ENCODE assay signal across 3 cellular contexts in the genomic region with DNA sequence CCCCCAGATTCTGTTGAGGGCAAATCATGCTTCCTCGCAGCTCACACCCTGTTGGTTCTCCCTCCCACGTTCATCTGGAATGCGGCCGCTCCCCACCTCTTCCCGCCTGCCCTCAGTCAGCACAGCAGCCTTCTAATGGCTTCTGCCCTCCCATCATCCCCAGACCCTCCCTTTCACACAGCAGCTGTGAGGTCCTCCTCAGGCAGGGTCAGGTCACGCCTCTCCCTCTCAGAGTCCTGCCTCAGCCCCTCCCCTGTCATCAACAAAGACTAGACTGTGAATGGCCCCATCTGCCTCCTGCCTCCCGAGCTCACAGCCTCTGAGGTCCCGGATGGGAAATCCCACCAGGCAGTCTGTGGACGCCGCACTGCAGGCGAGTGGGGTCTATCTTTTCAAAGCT.
A peak's percentile ranks its signal among the peaks of the same experiment; 100 is the strongest.
TF ChIP-seq lines count a peak whose summit lies in the region.

No MANE protein-coding gene starts in this region.

TF ChIP-seq in IMR-90, 13 proteins besides CTCF, POLR2A, EP300 and RAD21:
- TF ChIP-seq CHD1 (IDR thresholded peaks at IDR 0.05; ENCODE audit: low read depth, low read length) (no peak), MXI1 (IDR thresholded peaks at IDR 0.05; ENCODE audit: borderline replicate concordance, low read depth, low read length) (no peak), RFX5 (IDR thresholded peaks at IDR 0.05; ENCODE audit: low read depth, low read length) (no peak), NFE2L2 (IDR thresholded peaks at IDR 0.05; ENCODE audit: low read depth, low read length) (no peak), SMC3 (IDR thresholded peaks at IDR 0.05; ENCODE audit: low read depth, low read length) (no peak), CEBPB (IDR thresholded peaks at IDR 0.05; ENCODE audit: low read depth, low read length) (no peak), RCOR1 (IDR thresholded peaks at IDR 0.05; ENCODE audit: insufficient replicate concordance, low read length) (no peak), MAZ (IDR thresholded peaks at IDR 0.05; ENCODE audit: borderline replicate concordance, low read depth, low read length) (no peak), MAFK (IDR thresholded peaks at IDR 0.05; ENCODE audit: low read depth, low read length) (no peak), FOS (IDR thresholded peaks at IDR 0.05; ENCODE audit: low read depth, low read length) (no peak), BHLHE40 (IDR thresholded peaks at IDR 0.05; ENCODE audit: low read depth, low read length) (no peak)
- TF ChIP-seq, protein P1, sequence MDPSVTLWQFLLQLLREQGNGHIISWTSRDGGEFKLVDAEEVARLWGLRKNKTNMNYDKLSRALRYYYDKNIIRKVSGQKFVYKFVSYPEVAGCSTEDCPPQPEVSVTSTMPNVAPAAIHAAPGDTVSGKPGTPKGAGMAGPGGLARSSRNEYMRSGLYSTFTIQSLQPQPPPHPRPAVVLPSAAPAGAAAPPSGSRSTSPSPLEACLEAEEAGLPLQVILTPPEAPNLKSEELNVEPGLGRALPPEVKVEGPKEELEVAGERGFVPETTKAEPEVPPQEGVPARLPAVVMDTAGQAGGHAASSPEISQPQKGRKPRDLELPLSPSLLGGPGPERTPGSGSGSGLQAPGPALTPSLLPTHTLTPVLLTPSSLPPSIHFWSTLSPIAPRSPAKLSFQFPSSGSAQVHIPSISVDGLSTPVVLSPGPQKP (IDR thresholded peaks at IDR 0.05; ENCODE audit: borderline replicate concordance, low read depth, low read length) = no peak
- TF ChIP-seq, protein P2, sequence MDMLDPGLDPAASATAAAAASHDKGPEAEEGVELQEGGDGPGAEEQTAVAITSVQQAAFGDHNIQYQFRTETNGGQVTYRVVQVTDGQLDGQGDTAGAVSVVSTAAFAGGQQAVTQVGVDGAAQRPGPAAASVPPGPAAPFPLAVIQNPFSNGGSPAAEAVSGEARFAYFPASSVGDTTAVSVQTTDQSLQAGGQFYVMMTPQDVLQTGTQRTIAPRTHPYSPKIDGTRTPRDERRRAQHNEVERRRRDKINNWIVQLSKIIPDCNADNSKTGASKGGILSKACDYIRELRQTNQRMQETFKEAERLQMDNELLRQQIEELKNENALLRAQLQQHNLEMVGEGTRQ (IDR thresholded peaks at IDR 0.05; ENCODE audit: low read depth, low read length) = no peak
TF ChIP-seq in IMR-90: peak in this region for 0.

TF ChIP-seq in H1, 55 proteins besides CTCF, POLR2A, EP300 and RAD21 (continues in another document):
- peak; percentile 57 for TF ChIP-seq TEAD4 (IDR thresholded peaks at IDR 0.05; ENCODE audit: low read depth, low read length)
- no peak for TF ChIP-seq SP2 (IDR thresholded peaks at IDR 0.05; ENCODE audit: low read length)
- TF ChIP-seq, protein P3, sequence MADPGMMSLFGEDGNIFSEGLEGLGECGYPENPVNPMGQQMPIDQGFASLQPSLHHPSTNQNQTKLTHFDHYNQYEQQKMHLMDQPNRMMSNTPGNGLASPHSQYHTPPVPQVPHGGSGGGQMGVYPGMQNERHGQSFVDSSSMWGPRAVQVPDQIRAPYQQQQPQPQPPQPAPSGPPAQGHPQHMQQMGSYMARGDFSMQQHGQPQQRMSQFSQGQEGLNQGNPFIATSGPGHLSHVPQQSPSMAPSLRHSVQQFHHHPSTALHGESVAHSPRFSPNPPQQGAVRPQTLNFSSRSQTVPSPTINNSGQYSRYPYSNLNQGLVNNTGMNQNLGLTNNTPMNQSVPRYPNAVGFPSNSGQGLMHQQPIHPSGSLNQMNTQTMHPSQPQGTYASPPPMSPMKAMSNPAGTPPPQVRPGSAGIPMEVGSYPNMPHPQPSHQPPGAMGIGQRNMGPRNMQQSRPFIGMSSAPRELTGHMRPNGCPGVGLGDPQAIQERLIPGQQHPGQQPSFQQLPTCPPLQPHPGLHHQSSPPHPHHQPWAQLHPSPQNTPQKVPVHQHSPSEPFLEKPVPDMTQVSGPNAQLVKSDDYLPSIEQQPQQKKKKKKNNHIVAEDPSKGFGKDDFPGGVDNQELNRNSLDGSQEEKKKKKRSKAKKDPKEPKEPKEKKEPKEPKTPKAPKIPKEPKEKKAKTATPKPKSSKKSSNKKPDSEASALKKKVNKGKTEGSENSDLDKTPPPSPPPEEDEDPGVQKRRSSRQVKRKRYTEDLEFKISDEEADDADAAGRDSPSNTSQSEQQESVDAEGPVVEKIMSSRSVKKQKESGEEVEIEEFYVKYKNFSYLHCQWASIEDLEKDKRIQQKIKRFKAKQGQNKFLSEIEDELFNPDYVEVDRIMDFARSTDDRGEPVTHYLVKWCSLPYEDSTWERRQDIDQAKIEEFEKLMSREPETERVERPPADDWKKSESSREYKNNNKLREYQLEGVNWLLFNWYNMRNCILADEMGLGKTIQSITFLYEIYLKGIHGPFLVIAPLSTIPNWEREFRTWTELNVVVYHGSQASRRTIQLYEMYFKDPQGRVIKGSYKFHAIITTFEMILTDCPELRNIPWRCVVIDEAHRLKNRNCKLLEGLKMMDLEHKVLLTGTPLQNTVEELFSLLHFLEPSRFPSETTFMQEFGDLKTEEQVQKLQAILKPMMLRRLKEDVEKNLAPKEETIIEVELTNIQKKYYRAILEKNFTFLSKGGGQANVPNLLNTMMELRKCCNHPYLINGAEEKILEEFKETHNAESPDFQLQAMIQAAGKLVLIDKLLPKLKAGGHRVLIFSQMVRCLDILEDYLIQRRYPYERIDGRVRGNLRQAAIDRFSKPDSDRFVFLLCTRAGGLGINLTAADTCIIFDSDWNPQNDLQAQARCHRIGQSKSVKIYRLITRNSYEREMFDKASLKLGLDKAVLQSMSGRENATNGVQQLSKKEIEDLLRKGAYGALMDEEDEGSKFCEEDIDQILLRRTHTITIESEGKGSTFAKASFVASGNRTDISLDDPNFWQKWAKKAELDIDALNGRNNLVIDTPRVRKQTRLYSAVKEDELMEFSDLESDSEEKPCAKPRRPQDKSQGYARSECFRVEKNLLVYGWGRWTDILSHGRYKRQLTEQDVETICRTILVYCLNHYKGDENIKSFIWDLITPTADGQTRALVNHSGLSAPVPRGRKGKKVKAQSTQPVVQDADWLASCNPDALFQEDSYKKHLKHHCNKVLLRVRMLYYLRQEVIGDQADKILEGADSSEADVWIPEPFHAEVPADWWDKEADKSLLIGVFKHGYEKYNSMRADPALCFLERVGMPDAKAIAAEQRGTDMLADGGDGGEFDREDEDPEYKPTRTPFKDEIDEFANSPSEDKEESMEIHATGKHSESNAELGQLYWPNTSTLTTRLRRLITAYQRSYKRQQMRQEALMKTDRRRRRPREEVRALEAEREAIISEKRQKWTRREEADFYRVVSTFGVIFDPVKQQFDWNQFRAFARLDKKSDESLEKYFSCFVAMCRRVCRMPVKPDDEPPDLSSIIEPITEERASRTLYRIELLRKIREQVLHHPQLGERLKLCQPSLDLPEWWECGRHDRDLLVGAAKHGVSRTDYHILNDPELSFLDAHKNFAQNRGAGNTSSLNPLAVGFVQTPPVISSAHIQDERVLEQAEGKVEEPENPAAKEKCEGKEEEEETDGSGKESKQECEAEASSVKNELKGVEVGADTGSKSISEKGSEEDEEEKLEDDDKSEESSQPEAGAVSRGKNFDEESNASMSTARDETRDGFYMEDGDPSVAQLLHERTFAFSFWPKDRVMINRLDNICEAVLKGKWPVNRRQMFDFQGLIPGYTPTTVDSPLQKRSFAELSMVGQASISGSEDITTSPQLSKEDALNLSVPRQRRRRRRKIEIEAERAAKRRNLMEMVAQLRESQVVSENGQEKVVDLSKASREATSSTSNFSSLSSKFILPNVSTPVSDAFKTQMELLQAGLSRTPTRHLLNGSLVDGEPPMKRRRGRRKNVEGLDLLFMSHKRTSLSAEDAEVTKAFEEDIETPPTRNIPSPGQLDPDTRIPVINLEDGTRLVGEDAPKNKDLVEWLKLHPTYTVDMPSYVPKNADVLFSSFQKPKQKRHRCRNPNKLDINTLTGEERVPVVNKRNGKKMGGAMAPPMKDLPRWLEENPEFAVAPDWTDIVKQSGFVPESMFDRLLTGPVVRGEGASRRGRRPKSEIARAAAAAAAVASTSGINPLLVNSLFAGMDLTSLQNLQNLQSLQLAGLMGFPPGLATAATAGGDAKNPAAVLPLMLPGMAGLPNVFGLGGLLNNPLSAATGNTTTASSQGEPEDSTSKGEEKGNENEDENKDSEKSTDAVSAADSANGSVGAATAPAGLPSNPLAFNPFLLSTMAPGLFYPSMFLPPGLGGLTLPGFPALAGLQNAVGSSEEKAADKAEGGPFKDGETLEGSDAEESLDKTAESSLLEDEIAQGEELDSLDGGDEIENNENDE (IDR thresholded peaks at IDR 0.05; ENCODE audit: insufficient replicate concordance, low read length) = no peak
- TF ChIP-seq KDM1A (IDR thresholded peaks at IDR 0.05; ENCODE audit: borderline replicate concordance, low read length) = no peak
- no peak; the same call in 1 of the 2 replicates for TF ChIP-seq POLR2AphosphoS5 (IDR thresholded peaks at IDR 0.05; ENCODE audit: low read depth, low read length)
- peak in 1 of 2 experiments; percentile 72; a peak in 1 of 4 replicates for TF ChIP-seq SIN3A (conservative IDR thresholded peaks at IDR 0.05 in 1 of 2, IDR thresholded peaks at IDR 0.05 in 1 of 2; ENCODE audit: low read depth in 1 of 2, low read length in 2 of 2)
- TF ChIP-seq, protein P4, sequence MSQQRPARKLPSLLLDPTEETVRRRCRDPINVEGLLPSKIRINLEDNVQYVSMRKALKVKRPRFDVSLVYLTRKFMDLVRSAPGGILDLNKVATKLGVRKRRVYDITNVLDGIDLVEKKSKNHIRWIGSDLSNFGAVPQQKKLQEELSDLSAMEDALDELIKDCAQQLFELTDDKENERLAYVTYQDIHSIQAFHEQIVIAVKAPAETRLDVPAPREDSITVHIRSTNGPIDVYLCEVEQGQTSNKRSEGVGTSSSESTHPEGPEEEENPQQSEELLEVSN (IDR thresholded peaks at IDR 0.05) = peak; percentile 93

TF ChIP-seq in GM12891, 5 proteins besides CTCF, POLR2A, EP300 and RAD21:
- no peak for TF ChIP-seq TAF1 (IDR thresholded peaks at IDR 0.05; ENCODE audit: low read depth, low read length)
- TF ChIP-seq PAX5 (IDR thresholded peaks at IDR 0.05; ENCODE audit: insufficient read depth, low read length, severe bottlenecking) = no peak
- TF ChIP-seq POU2F2 (IDR thresholded peaks at IDR 0.05; ENCODE audit: low read depth, low read length) = no peak
- no peak for TF ChIP-seq SPI1 (IDR thresholded peaks at IDR 0.05; ENCODE audit: low read depth, low read length)
- TF ChIP-seq POLR2AphosphoS5 (IDR thresholded peaks at IDR 0.05; ENCODE audit: low read depth, low read length) = no peak
